ENCODE assay signal across 1 cellular context in genomic region chr1:29312469-29313466, GRCh38.
TF ChIP-seq lines count a peak whose summit lies in the region.

No MANE protein-coding gene starts in this region.

TF ChIP-seq in K562, 482 proteins besides CTCF, POLR2A, EP300 and RAD21 (continued from another document):
- TF ChIP-seq ZBTB40 (IDR thresholded peaks at IDR 0.05) (peak; percentile 67), ZBTB40 (CRISPR knock-in tag; IDR thresholded peaks at IDR 0.05) (peak; percentile 47; the same call in 1 of the 2 replicates), ZBTB1 (CRISPR knock-in tag; IDR thresholded peaks at IDR 0.05; ENCODE audit: borderline replicate concordance, low read depth) (peak; percentile 89), E2F6 (IDR thresholded peaks at IDR 0.05; ENCODE audit: borderline replicate concordance in 1 of 2, extremely low read depth in 1 of 2, insufficient read depth in 1 of 2, insufficient read length in 1 of 2, low read depth in 1 of 2, low read length in 1 of 2, poor library complexity in 1 of 2, severe bottlenecking in 1 of 2) (peak in 1 of 2 experiments; percentile 22), KDM1A (IDR thresholded peaks at IDR 0.05) (0 out of 4 replicates have a peak, but pooled peaks of 1 of the 2 experiments have one; percentile 24), IFI16 (CRISPR knock-in tag; IDR thresholded peaks at IDR 0.05) (no peak), ZBTB7A (IDR thresholded peaks at IDR 0.05; ENCODE audit: borderline replicate concordance, control insufficient read depth, low read depth, low read length) (peak; percentile 16; the same call in 1 of the 2 replicates), ZNF644 (tag; IDR thresholded peaks at IDR 0.05; ENCODE audit: low read depth) (0 out of 2 replicates have a peak, but pooled peaks have one; percentile 32)
- TF ChIP-seq, protein P1, sequence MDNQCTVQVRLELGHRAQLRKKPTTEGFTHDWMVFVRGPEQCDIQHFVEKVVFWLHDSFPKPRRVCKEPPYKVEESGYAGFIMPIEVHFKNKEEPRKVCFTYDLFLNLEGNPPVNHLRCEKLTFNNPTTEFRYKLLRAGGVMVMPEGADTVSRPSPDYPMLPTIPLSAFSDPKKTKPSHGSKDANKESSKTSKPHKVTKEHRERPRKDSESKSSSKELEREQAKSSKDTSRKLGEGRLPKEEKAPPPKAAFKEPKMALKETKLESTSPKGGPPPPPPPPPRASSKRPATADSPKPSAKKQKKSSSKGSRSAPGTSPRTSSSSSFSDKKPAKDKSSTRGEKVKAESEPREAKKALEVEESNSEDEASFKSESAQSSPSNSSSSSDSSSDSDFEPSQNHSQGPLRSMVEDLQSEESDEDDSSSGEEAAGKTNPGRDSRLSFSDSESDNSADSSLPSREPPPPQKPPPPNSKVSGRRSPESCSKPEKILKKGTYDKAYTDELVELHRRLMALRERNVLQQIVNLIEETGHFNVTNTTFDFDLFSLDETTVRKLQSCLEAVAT (IDR thresholded peaks at IDR 0.05): 0 out of 4 replicates have a peak, but pooled peaks of 1 of the 2 experiments have one; percentile 48
